In the genomic region with DNA sequence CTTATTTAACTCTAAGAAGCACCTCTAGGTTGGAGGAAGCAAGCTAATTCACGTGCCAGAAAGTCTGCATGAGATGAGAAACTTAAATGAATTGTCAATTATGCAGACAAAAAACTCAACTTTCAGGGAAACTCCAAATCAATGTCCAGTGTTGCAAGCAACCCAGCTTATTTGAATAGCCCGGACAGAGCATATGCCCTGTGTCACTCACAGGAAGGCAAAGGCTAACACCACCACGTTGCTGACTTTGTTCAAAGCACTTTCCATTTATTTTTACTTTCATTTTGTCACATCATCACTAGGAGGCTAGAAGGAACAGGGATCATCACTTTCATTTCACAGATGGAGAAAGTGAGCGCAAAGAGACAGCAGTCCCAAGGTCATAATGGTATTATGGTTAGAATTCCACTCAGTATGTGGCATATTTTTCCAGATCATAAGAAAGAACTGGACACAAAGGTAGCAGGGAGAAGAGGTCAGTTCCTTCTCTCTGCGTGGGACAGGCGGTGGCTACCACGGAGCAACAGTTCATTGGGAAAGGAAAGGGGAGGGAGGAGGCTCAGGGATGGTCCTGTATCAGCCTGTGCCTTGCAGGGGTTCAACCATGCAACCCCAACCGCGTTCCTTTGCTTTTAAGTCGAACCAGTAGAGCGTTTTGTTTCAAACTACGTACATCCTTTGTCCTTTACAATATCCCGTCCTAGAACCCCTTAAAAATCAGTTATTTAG, we compare ENCODE assay signal across 8 cellular contexts. TPM values are rescaled to one million over a fixed set of nuclear protein-coding genes. Genes with fewer than 3 reads are reported as not detected.
DNase-seq lines count a peak whose midpoint lies in the region; ATAC-seq and TF ChIP-seq lines count a peak whose summit lies in the region.

No MANE protein-coding gene starts in this region.

- no peaks in the 10 kb centered on the region for H3K9me3 Mint-ChIP-seq in mesothelial cell of epicardium

- WGBS in urinary bladder = 4% methylated on average over 13 of the region's 13 CpGs

- peaks cover 39% of the 10 kb centered on the region for H3K4me1 ChIP-seq in SJCRH30
- peaks cover 39% of the 10 kb centered on the region for H3K4me1 ChIP-seq in effector memory CD4-positive, alpha-beta T cell (ENCODE audit: control insufficient read depth, insufficient read depth, low read length, poor library complexity, severe bottlenecking)
- H3K4me1 ChIP-seq in urinary bladder (ENCODE audit: insufficient read depth) = peaks cover 5% of the 10 kb centered on the region

- H3K36me3 Mint-ChIP-seq in mesothelial cell of epicardium = no peaks in the 10 kb centered on the region

- peak overlapping the region; percentile 75 for H3K4me3 Mint-ChIP-seq in mesothelial cell of epicardium

- H3K4me3 ChIP-seq in HFF-Myc (replicated peaks; ENCODE audit: low read depth, low read length) = peak overlapping the region; percentile 67
- peak overlapping the region; percentile 90 for H3K4me3 ChIP-seq in SJCRH30
- peak overlapping the region; percentile 79 for H3K4me3 ChIP-seq in effector memory CD4-positive, alpha-beta T cell (ENCODE audit: insufficient read depth, low read depth, low read length, poor library complexity, severe bottlenecking)
- peak overlapping the region; percentile 92 for H3K4me3 ChIP-seq in urinary bladder (ENCODE audit: low read depth, low read length)

- H3K27ac Mint-ChIP-seq in mesothelial cell of epicardium = peak overlapping the region; percentile 30

- TF ChIP-seq CTCF in HFF-Myc (IDR thresholded peaks at IDR 0.05; ENCODE audit: low read depth, low read length, missing control alignments) (no peak), mesothelial cell of epicardium (IDR thresholded peaks at IDR 0.05; ENCODE audit: unreplicated experiment) (no peak)

- DNase-seq in NK-92 treated with Interleukin-12 subunit alpha and Interleukin-12 subunit beta, amount 100 ng/mL, for 24 hours (lab: John Stamatoyannopoulos, UW) = peak; percentile 28
- DNase-seq in NK-92 (lab: John Stamatoyannopoulos, UW; ENCODE audit: unreplicated experiment) (no peak), HFF-Myc (ENCODE audit: extremely low read depth, low read depth) (no peak), SJCRH30 (peak; percentile 41 to 60), mesothelial cell of epicardium (ENCODE audit: low spot score in 2 of 2, unreplicated experiment in 2 of 2) (no peak)
- DNase-seq in effector memory CD4-positive, alpha-beta T cell = peak in 1 of 3 donors; percentile 12

- H3K27ac ChIP-seq in SJCRH30 = peak overlapping the region; percentile 50
- peak overlapping the region; percentile 78 for H3K27ac ChIP-seq in effector memory CD4-positive, alpha-beta T cell (ENCODE audit: insufficient read depth, low read length, poor library complexity, severe bottlenecking)
- peak overlapping the region; percentile 86 for H3K27ac ChIP-seq in urinary bladder (ENCODE audit: low read depth)

- H3K4me1 Mint-ChIP-seq in mesothelial cell of epicardium = peaks cover 35% of the 10 kb centered on the region

- ATAC-seq in HG03159 (IDR thresholded peaks at IDR 0.05; ENCODE audit: unreplicated experiment) = no peak

- H3K36me3 ChIP-seq in SJCRH30 = peaks cover 6% of the 10 kb centered on the region
- H3K36me3 ChIP-seq in effector memory CD4-positive, alpha-beta T cell (ENCODE audit: control insufficient read depth, insufficient read depth, low read length) = no peaks in the 10 kb centered on the region
- H3K36me3 ChIP-seq in urinary bladder (ENCODE audit: insufficient read depth) = no peaks in the 10 kb centered on the region

- no peaks in the 10 kb centered on the region for H3K9me3 ChIP-seq in SJCRH30 (replicated peaks)
- H3K9me3 ChIP-seq in effector memory CD4-positive, alpha-beta T cell (ENCODE audit: control insufficient read depth, low read length) = no peaks in the 10 kb centered on the region

- peaks cover 69% of the 10 kb centered on the region for H3K27me3 Mint-ChIP-seq in mesothelial cell of epicardium (ENCODE audit: low read depth)

- no peaks in the 10 kb centered on the region for H3K27me3 ChIP-seq in SJCRH30
- H3K27me3 ChIP-seq in effector memory CD4-positive, alpha-beta T cell (replicated peaks; ENCODE audit: control insufficient read depth, insufficient read depth, low read length, poor library complexity, severe bottlenecking) = no peaks in the 10 kb centered on the region

RNA-seq across cellular contexts. Expression of gene HEG1, which starts 1.2 kb away (rescaled TPM):
- 23.3 and 23.9 TPM in 2 replicates for total RNA-seq in SJCRH30 (2014; rRNA removed; shearing (Covaris generic))
- total RNA-seq in mesothelial cell of epicardium (12.8 to 14.4 TPM (median 13.8 TPM) in 3 replicates), urinary bladder (42.1 TPM)
- 32.9 TPM for polyA plus RNA-seq in urinary bladder

Comparison
In these comparisons a context has a peak if more than half of its experiments do, and no peak if none do; other contexts are left out.
1. DNase-seq: peak in NK-92 treated with Interleukin-12 subunit alpha and Interleukin-12 subunit beta, amount 100 ng/mL, for 24 hours (single experiment) and SJCRH30 (2 of 2); none in NK-92 (single experiment), HFF-Myc (single experiment) and mesothelial cell of epicardium (0 of 2).
2. Peak in every context shown above with its lines, with median percentiles within 50 percentile points of each other: H3K4me3 ChIP-seq and H3K27ac ChIP-seq.